ENCODE assay signal across 26 cellular contexts in the genomic region with DNA sequence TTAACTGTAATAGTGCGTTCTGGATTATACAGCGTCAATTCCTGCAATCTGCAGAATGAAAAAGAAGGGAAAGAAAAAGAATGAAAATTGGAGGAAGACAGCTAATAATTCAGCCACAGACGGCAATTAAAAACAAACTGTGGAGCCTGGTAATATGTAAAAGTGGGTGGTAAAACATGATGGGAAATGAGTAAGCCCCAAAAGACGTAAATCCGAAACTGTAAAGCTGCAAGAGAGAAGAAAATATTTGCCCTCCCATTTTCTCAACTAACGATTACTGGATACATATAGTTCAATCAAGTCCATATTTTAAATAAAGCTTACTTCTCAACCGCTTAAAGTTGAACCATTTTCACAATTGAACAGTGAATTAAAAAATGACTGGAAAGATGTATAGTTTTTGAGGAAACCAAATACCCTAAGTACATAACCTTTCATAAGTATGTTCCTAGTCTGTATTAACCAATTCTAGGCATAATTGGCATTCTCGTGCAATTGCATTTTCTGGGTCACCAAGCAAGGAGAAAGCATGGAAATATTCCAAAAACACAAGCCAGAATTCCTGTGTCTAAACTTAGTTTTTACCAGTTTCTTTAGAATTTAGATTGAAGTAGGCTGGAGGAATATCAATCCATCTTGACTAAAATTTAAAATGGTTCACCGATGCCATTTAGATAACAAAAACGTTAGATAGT. TPM values are rescaled to one million over a fixed set of nuclear protein-coding genes. Genes with fewer than 3 reads are reported as not detected.
DNase-seq lines count a peak whose midpoint lies in the region; ATAC-seq and TF ChIP-seq lines count a peak whose summit lies in the region.
"Had no signal": no experiment of that assay in that cellular context is flagged by ENCODE, and none has a peak within 500 bp of the region (broad histone marks: within the 10 kb centered on the region; RNA-seq: fewer than 3 reads in every experiment).

No MANE protein-coding gene starts in this region.

- H3K9me3 ChIP-seq in SK-N-SH (no peaks in the 10 kb centered on the region), SK-N-MC (ENCODE audit: low read depth, low read length) (no peaks in the 10 kb centered on the region), smooth muscle cell (replicated peaks; ENCODE audit: low read depth) (no peaks in the 10 kb centered on the region)
- H3K9me3 ChIP-seq: heart right ventricle, lower lobe of right lung, psoas muscle, tibial nerve had no signal

- no peak overlapping the region for H3K9ac ChIP-seq in SK-N-SH
- H3K9ac ChIP-seq in SK-N-MC (ENCODE audit: insufficient read length), result no peak overlapping the region
- no peak overlapping the region for H3K9ac ChIP-seq in smooth muscle cell (ENCODE audit: low read depth)

- H3K79me2 ChIP-seq in SK-N-SH (ENCODE audit: insufficient read depth) (peaks cover 35% of the 10 kb centered on the region), smooth muscle cell (ENCODE audit: low read depth) (no peaks in the 10 kb centered on the region)

- H3K4me2 ChIP-seq in SK-N-SH (no peak overlapping the region), smooth muscle cell (peak overlapping the region; percentile 44)

- H3K36me3 ChIP-seq in SK-N-SH (replicated peaks in 1 of 2; ENCODE audit: control insufficient read depth in 1 of 2, insufficient read depth in 2 of 2, low read length in 1 of 2), result peaks cover 71 to 78% of the 10 kb centered on the region in 2 experiments
- peaks cover 63% of the 10 kb centered on the region for H3K36me3 ChIP-seq in SK-N-MC (ENCODE audit: insufficient read depth, low read length)
- peaks cover 3% of the 10 kb centered on the region for H3K36me3 ChIP-seq in smooth muscle cell (ENCODE audit: low read depth)
- H3K36me3 ChIP-seq: heart right ventricle, lower lobe of right lung, tibial nerve had no signal

- CTCF ChIA-PET in SK-N-SH (lab: Yijun Ruan, JAX), result interaction anchor here (0.7 to 2.3 kb wide), 3 partner anchors 14 to 71 kb away, joined by 3 to 7 read pairs (median 4); no protein-coding TSS in a partner anchor

- DNase-seq in SK-N-SH, result no peak
- no peak for DNase-seq in SK-N-MC (ENCODE audit: low read depth, low spot score)
- DNase-seq in fibroblast of peridontal ligament (ENCODE audit: extremely low read depth), result peak; percentile 46
- DNase-seq in smooth muscle cell (lab: John Stamatoyannopoulos, UW; ENCODE audit: unreplicated experiment), result no peak
- DNase-seq in foreskin melanocyte, result no peak
- no peak for DNase-seq in activated T-cell treated with anti-CD3 and anti-CD28 coated beads, Interleukin-2, amount 50 U/mL, for 1 hour
- DNase-seq in NCI-H146 treated with DMSO at 0.1 percent for 48 hours (lab: John Stamatoyannopoulos, UW; ENCODE audit: unreplicated experiment), result no peak
- DNase-seq: activated gamma-delta T cell; activated naive CD8-positive, alpha-beta T cell treated with anti-CD3 and anti-CD28 coated beads, Interleukin-2, amount 10 ng/mL, durations not matched to agents 7 days and 5 days; activated T-cell treated with anti-CD3 and anti-CD28 coated beads, Interleukin-2, amount 50 U/mL, for 24 hours; CD4-positive, alpha-beta T cell; foreskin fibroblast; H9; heart right ventricle; kidney glomerular epithelial cell; lower lobe of right lung; MM.1S; NCI-H1417; psoas muscle; Right ventricle myocardium superior; SW 1271; T-helper 9 cell; WERI-Rb-1 had no signal

- H3K4me3 ChIP-seq in SK-N-SH (ENCODE audit: low read depth in 2 of 2, low read length in 1 of 2) (no peak overlapping the region; a peak in 1 of 4 replicates), SK-N-MC (no peak overlapping the region), smooth muscle cell (no peak overlapping the region)
- H3K4me3 ChIP-seq: heart right ventricle, lower lobe of right lung, psoas muscle, tibial nerve had no signal

- H3K9me2 ChIP-seq in SK-N-SH, result no peaks in the 10 kb centered on the region

- no peak for ATAC-seq in SK-N-SH treated with all-trans-retinoic acid at 6 μM for 48 hours
- ATAC-seq: heart right ventricle, lower lobe of right lung, psoas muscle had no signal

- H3K27me3 ChIP-seq in SK-N-SH (ENCODE audit: insufficient read depth), result no peaks in the 10 kb centered on the region
- no peaks in the 10 kb centered on the region for H3K27me3 ChIP-seq in smooth muscle cell (ENCODE audit: low read depth)
- H3K27me3 ChIP-seq: tibial nerve had no signal

- TF ChIP-seq CTCF in SK-N-SH (IDR thresholded peaks at IDR 0.05), result no peak
- TF ChIP-seq CTCF in smooth muscle cell (IDR thresholded peaks at IDR 0.05; ENCODE audit: borderline replicate concordance, insufficient read depth, poor library complexity, severe bottlenecking), result no peak

- H3F3A ChIP-seq in SK-N-SH (replicated peaks; ENCODE audit: insufficient read depth), result peaks cover 31% of the 10 kb centered on the region
- H3F3A ChIP-seq in smooth muscle cell (ENCODE audit: low read depth), result peaks cover 23% of the 10 kb centered on the region

- H3K27ac ChIP-seq in SK-N-SH (ENCODE audit: low read depth in 2 of 2, low read length in 1 of 2), result peak overlapping the region; percentile 26 to 39; a peak in 3 of 4 replicates
- H3K27ac ChIP-seq in SK-N-MC, result peak overlapping the region; percentile 9; the same call in 1 of the 2 replicates
- H3K27ac ChIP-seq in smooth muscle cell (ENCODE audit: low read depth), result peak overlapping the region; percentile 28
- H3K27ac ChIP-seq: 22Rv1, heart right ventricle, lower lobe of right lung, psoas muscle, tibial nerve, WERI-Rb-1 had no signal

- 81% methylated on average over 10 of the region's 10 CpGs for WGBS in SK-N-SH (ENCODE audit: low lambda C conversion rate)
- 75% methylated on average over 10 of the region's 10 CpGs for WGBS in smooth muscle cell (ENCODE audit: low lambda C conversion rate)

- TF ChIP-seq EP300 in SK-N-SH (IDR thresholded peaks at IDR 0.05; ENCODE audit: borderline replicate concordance in 1 of 2, low read depth in 1 of 2, low read length in 1 of 2), result no peak

- H3K4me1 ChIP-seq in SK-N-SH (ENCODE audit: control insufficient read depth in 1 of 2, insufficient read depth in 2 of 2, low read depth in 1 of 2, low read length in 1 of 2) (peaks cover 17 to 38% of the 10 kb centered on the region in 2 experiments), smooth muscle cell (ENCODE audit: low read depth) (peaks cover 40% of the 10 kb centered on the region)
- H3K4me1 ChIP-seq: psoas muscle, tibial nerve had no signal

- POLR2A ChIA-PET in SK-N-SH (lab: Yijun Ruan, JAX), result no interaction called here

- H2AFZ ChIP-seq in SK-N-SH (ENCODE audit: low read depth), result no peak overlapping the region
- H2AFZ ChIP-seq in smooth muscle cell (ENCODE audit: low read depth), result no peak overlapping the region

- TF ChIP-seq RAD21 in SK-N-SH (IDR thresholded peaks at IDR 0.05; ENCODE audit: low read length), result no peak

- H4K20me1 ChIP-seq in SK-N-SH (ENCODE audit: insufficient read depth) (no peaks in the 10 kb centered on the region), smooth muscle cell (ENCODE audit: low read depth) (no peaks in the 10 kb centered on the region)

TF ChIP-seq in SK-N-SH, 30 proteins besides CTCF, POLR2A, EP300 and RAD21 (continues in another document):
- no peak for TF ChIP-seq PBX3 (IDR thresholded peaks at IDR 0.05)

TF ChIP-seq in SK-N-SH treated with all-trans-retinoic acid at 6 μM for 48 hours, 23 proteins besides CTCF, POLR2A, EP300 and RAD21:
- TF ChIP-seq ESRRG (CRISPR knock-in tag; IDR thresholded peaks at IDR 0.05) (no peak), ZFP30 (CRISPR knock-in tag; IDR thresholded peaks at IDR 0.05) (no peak), ARNTL (CRISPR knock-in tag; IDR thresholded peaks at IDR 0.05; ENCODE audit: borderline replicate concordance, low read depth) (no peak), BACH2 (CRISPR knock-in tag; IDR thresholded peaks at IDR 0.05; ENCODE audit: borderline replicate concordance) (no peak), ZNF8 (CRISPR knock-in tag; IDR thresholded peaks at IDR 0.05) (no peak), CSRNP3 (CRISPR knock-in tag; IDR thresholded peaks at IDR 0.05) (no peak), ZFP3 (CRISPR knock-in tag; IDR thresholded peaks at IDR 0.05) (no peak), PPARA (CRISPR knock-in tag; IDR thresholded peaks at IDR 0.05; ENCODE audit: borderline replicate concordance) (no peak)

RNA-seq across cellular contexts. Expression of gene MALSU1, which starts 44.8 kb away (rescaled TPM):
- 93.6 and 102 TPM in 2 replicates for polyA plus RNA-seq in SK-N-SH (2012; rRNA removed)
- polyA plus RNA-seq in SK-N-SH (2012; cell fraction: cytosol; rRNA removed), result 101 and 119 TPM in 2 replicates
- polyA plus RNA-seq in SK-N-SH (2012; cell fraction: nucleus; rRNA removed), result 37.8 and 48.8 TPM in 2 replicates
- total RNA-seq in smooth muscle cell, result 77.7 and 89.8 TPM in 2 replicates
- 107 and 110 TPM in 2 replicates for polyA plus RNA-seq in smooth muscle cell
